ENCODE assay signal across 23 cellular contexts in genomic region chr22:48602805-48603518, GRCh38.
DNase-seq lines count a peak whose midpoint lies in the region; ATAC-seq, FAIRE-seq and TF ChIP-seq lines count a peak whose summit lies in the region.
"Had no signal": no experiment of that assay in that cellular context is flagged by ENCODE, and none has a peak within 500 bp of the region (broad histone marks: within the 10 kb centered on the region; RNA-seq: fewer than 3 reads in every experiment).

No MANE protein-coding gene starts in this region.

- no peak overlapping the region for H3K27ac Mint-ChIP-seq in neural progenitor cell
- H3K27ac Mint-ChIP-seq: B cell; CD4-positive, CD25-positive, alpha-beta regulatory T cell; CD8-positive, alpha-beta T cell; GM23338 had no signal

- H3K18ac ChIP-seq in neuronal stem cell (ENCODE audit: low read length): peak overlapping the region; percentile 76

- TF ChIP-seq CTCF in dorsolateral prefrontal cortex (IDR thresholded peaks at IDR 0.05 in 54 of 56, conservative IDR thresholded peaks at IDR 0.05 in 2 of 56; ENCODE audit: low read depth in 1 of 56, partially characterized antibody in 56 of 56) (no peak), neural progenitor cell (IDR thresholded peaks at IDR 0.05) (no peak)

- H3K27me3 Mint-ChIP-seq in neural progenitor cell (ENCODE audit: insufficient read depth, low read depth): no peaks in the 10 kb centered on the region
- H3K27me3 Mint-ChIP-seq: B cell; CD4-positive, CD25-positive, alpha-beta regulatory T cell had no signal

- H3K79me2 ChIP-seq in neural progenitor cell (ENCODE audit: low read depth): peaks cover 24% of the 10 kb centered on the region

- H3K27me3 ChIP-seq in right cardiac atrium (ENCODE audit: control insufficient read depth, insufficient read depth): no peaks in the 10 kb centered on the region
- no peaks in the 10 kb centered on the region for H3K27me3 ChIP-seq in dorsolateral prefrontal cortex
- H3K27me3 ChIP-seq in neuronal stem cell (ENCODE audit: control insufficient read depth in 3 of 3, insufficient read depth in 3 of 3, low read depth in 1 of 3, low read length in 3 of 3): peaks cover 0 to 2% (median 0%) of the 10 kb centered on the region in 3 experiments
- H3K27me3 ChIP-seq in neural progenitor cell: no peaks in the 10 kb centered on the region
- H3K27me3 ChIP-seq: BLaER1 had no signal

- intact Hi-C loops in right cardiac atrium (cut with DNase I): no loop called here
- intact Hi-C loops in left ventricle myocardium superior (cut with micrococcal nuclease): no loop called here
- intact Hi-C loops in dorsolateral prefrontal cortex (cut with DNase I): no loop called here

- H3K14ac ChIP-seq in neuronal stem cell (ENCODE audit: low read length): peak overlapping the region; percentile 94

- ATAC-seq in right cardiac atrium (no peak), left ventricle myocardium superior (no peak)
- ATAC-seq: CD8-positive, alpha-beta T cell; GM23338 had no signal

- H3K4me2 ChIP-seq in neuronal stem cell (ENCODE audit: insufficient read depth, low read length, poor library complexity, severe bottlenecking): no peak overlapping the region
- no peak overlapping the region for H3K4me2 ChIP-seq in neural progenitor cell
- H3K4me2 ChIP-seq: BLaER1, GM23338 had no signal

- H4K8ac ChIP-seq in neuronal stem cell (ENCODE audit: low read depth, low read length): no peak overlapping the region

- H3K4me3 ChIP-seq in right cardiac atrium (ENCODE audit: low read length) (no peak overlapping the region), dorsolateral prefrontal cortex (peak overlapping the region in 11 of 59 donors; percentile 1 to 36 (median 10)), neuronal stem cell (ENCODE audit: low read length in 2 of 2) (no peak overlapping the region), neural progenitor cell (no peak overlapping the region)
- H3K4me3 ChIP-seq: BLaER1, GM23338, HAP-1 had no signal

- no peaks in the 10 kb centered on the region for H3K9me3 ChIP-seq in right cardiac atrium (ENCODE audit: control insufficient read depth, low read length)
- peaks cover 3 to 10% of the 10 kb centered on the region in 2 donors for H3K9me3 ChIP-seq in neuronal stem cell (replicated peaks in 1 of 2; ENCODE audit: control insufficient read depth in 2 of 2, insufficient read depth in 1 of 2, low read depth in 1 of 2, low read length in 2 of 2)
- H3K9me3 ChIP-seq in neural progenitor cell (ENCODE audit: low read depth): no peaks in the 10 kb centered on the region
- H3K9me3 ChIP-seq: HAP-1 had no signal

- H3K4me1 Mint-ChIP-seq in neural progenitor cell: no peaks in the 10 kb centered on the region
- H3K4me1 Mint-ChIP-seq: B cell; CD4-positive, CD25-positive, alpha-beta regulatory T cell had no signal

- no peak overlapping the region for H4K91ac ChIP-seq in neuronal stem cell (ENCODE audit: low read depth, low read length, poor library complexity)

- H4K20me1 ChIP-seq in neural progenitor cell (ENCODE audit: low read depth): peaks cover 14% of the 10 kb centered on the region

- H3K9me3 Mint-ChIP-seq in neural progenitor cell: no peaks in the 10 kb centered on the region

- no peaks in the 10 kb centered on the region for H3F3A ChIP-seq in neural progenitor cell (ENCODE audit: low read depth)

- no peak overlapping the region for H2AFZ ChIP-seq in neuronal stem cell (ENCODE audit: low read length)
- H2AFZ ChIP-seq in neural progenitor cell (replicated peaks): no peak overlapping the region
- H2AFZ ChIP-seq: GM23338 had no signal

- H3K4ac ChIP-seq in neuronal stem cell (ENCODE audit: low read length): no peak overlapping the region

- peak overlapping the region; percentile 24 for H2BK5ac ChIP-seq in neuronal stem cell (ENCODE audit: low read length)

- no peak for TF ChIP-seq POLR2A in GM12891 (IDR thresholded peaks at IDR 0.05; ENCODE audit: low read depth, low read length)

- H3K27ac ChIP-seq in right cardiac atrium (ENCODE audit: low read length): no peak overlapping the region
- peak overlapping the region in 54 of 59 donors; percentile 18 to 99 (median 84) for H3K27ac ChIP-seq in dorsolateral prefrontal cortex
- H3K27ac ChIP-seq in neuronal stem cell (replicated peaks; ENCODE audit: low read length): no peak overlapping the region
- no peak overlapping the region for H3K27ac ChIP-seq in neural progenitor cell
- H3K27ac ChIP-seq: 22Rv1, BLaER1, C4-2B had no signal

- peak overlapping the region; percentile 46 for H2AK5ac ChIP-seq in neuronal stem cell (ENCODE audit: low read depth, low read length)

- peaks cover 11% of the 10 kb centered on the region for H3K36me3 Mint-ChIP-seq in neural progenitor cell
- H3K36me3 Mint-ChIP-seq: CD8-positive, alpha-beta T cell had no signal

- H3K79me1 ChIP-seq in neuronal stem cell (ENCODE audit: low read depth, low read length): peaks cover 27% of the 10 kb centered on the region

- 88% methylated on average over 26 of the region's 26 CpGs for WGBS in right cardiac atrium
- no CpG with 5 or more reads among the region's 26 CpGs for WGBS in neuronal stem cell (ENCODE audit: extremely low coverage in 2 of 2, insufficient read length in 2 of 2, insufficient replicate concordance in 1 of 2), 2 donors

- FAIRE-seq in urothelium cell line (lab: Jason Lieb, UNC): peak; percentile 73
- FAIRE-seq in GM12891 (lab: Jason Lieb, UNC): no peak
- FAIRE-seq: A204.1, G401.6, GM19239, H54 had no signal

- peak overlapping the region; percentile 73 for H2BK12ac ChIP-seq in neuronal stem cell (ENCODE audit: low read length)

- peak in 2 of 3 donors; percentile 36 to 52 for DNase-seq in right cardiac atrium
- DNase-seq in left ventricle myocardium superior: no peak
- DNase-seq in dorsolateral prefrontal cortex: peak in 4 of 10 donors; percentile 45 to 73 (median 62)
- no peak for DNase-seq in neuronal stem cell (ENCODE audit: low spot score)
- no peak for DNase-seq in urothelium cell line (ENCODE audit: low spot score)
- DNase-seq in neural progenitor cell (ENCODE audit: low spot score): no peak
- DNase-seq in GM12891 (ENCODE audit: insufficient read length, low spot score): no peak
- DNase-seq in pons (ENCODE audit: low spot score): no peak
- DNase-seq: Caco-2; CD4-positive, CD25-positive, alpha-beta regulatory T cell; CD8-positive, alpha-beta T cell; DMS153; DND-41 had no signal

- H3K36me3 ChIP-seq in neuronal stem cell (replicated peaks in 1 of 2; ENCODE audit: control insufficient read depth in 2 of 2, insufficient read depth in 2 of 2, low read length in 2 of 2) (peaks cover 0 to 5% of the 10 kb centered on the region in 2 donors), neural progenitor cell (no peaks in the 10 kb centered on the region)
- H3K36me3 ChIP-seq: BLaER1, HAP-1 had no signal

- H2BK15ac ChIP-seq in neuronal stem cell (ENCODE audit: low read length): peak overlapping the region; percentile 49

- H3K4me1 ChIP-seq in right cardiac atrium (ENCODE audit: control insufficient read depth, insufficient read depth, low read length) (no peaks in the 10 kb centered on the region), neuronal stem cell (ENCODE audit: control insufficient read depth in 2 of 2, insufficient read depth in 1 of 2, low read depth in 1 of 2, low read length in 2 of 2) (no peaks in the 10 kb centered on the region), neural progenitor cell (no peaks in the 10 kb centered on the region)
- H3K4me1 ChIP-seq: Caco-2, HAP-1 had no signal

- H3K23ac ChIP-seq in neuronal stem cell (ENCODE audit: low read depth, low read length, poor library complexity): no peak overlapping the region

- H3K9ac ChIP-seq in neuronal stem cell (ENCODE audit: low read depth, low read length, poor library complexity) (peak overlapping the region; percentile 44), neural progenitor cell (no peak overlapping the region)
- H3K9ac ChIP-seq: BLaER1 had no signal

- no peak overlapping the region for H2BK120ac ChIP-seq in neuronal stem cell (ENCODE audit: low read depth, low read length)

- H3K4me3 Mint-ChIP-seq in neural progenitor cell: no peak overlapping the region
- H3K4me3 Mint-ChIP-seq: B cell; CD4-positive, CD25-positive, alpha-beta regulatory T cell; CD8-positive, alpha-beta T cell; GM23338 had no signal

TF ChIP-seq in GM12891, 5 proteins besides CTCF, POLR2A, EP300 and RAD21:
- TF ChIP-seq PAX5 (IDR thresholded peaks at IDR 0.05; ENCODE audit: insufficient read depth, low read length, severe bottlenecking): no peak
- TF ChIP-seq POLR2AphosphoS5 (IDR thresholded peaks at IDR 0.05; ENCODE audit: low read depth, low read length): no peak
- TF ChIP-seq TAF1 (IDR thresholded peaks at IDR 0.05; ENCODE audit: low read depth, low read length): no peak
- no peak for TF ChIP-seq SPI1 (IDR thresholded peaks at IDR 0.05; ENCODE audit: low read depth, low read length)

Comparison
In these comparisons a context has a peak if more than half of its experiments do, and no peak if none do; other contexts are left out.
1. DNase-seq: peak in right cardiac atrium (2 of 3); none in left ventricle myocardium superior (single experiment), neuronal stem cell (single experiment), urothelium cell line (single experiment), neural progenitor cell (single experiment), GM12891 (single experiment) and pons (single experiment).
2. H3K27ac ChIP-seq: peak in dorsolateral prefrontal cortex (54 of 59); none in right cardiac atrium (single experiment), neuronal stem cell (single experiment) and neural progenitor cell (single experiment).